19 cellular contexts compared by ENCODE assay signal in the genomic region with DNA sequence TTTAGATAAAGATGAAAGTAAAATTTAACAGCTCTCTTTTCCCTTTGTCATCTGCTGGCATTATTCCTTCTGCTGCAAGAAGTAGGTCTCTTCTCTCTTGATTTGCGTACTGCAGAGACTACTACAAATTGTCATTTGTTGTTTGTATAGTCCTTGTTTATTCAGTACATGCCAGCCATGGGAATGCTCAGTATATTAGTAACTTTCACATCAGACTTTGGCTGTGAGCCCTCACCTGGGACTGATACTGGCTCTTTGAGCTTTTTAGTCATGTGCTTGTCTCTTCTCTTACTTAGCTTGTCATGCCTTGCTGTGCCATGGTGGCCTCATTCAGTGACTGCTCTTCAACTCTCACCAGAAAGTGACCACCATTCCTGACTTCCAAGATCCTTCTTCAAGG.
DNase-seq lines count a peak whose midpoint lies in the region; ATAC-seq and TF ChIP-seq lines count a peak whose summit lies in the region.
"Had no signal": no experiment of that assay in that cellular context is flagged by ENCODE, and none has a peak within 500 bp of the region (broad histone marks: within the 10 kb centered on the region; RNA-seq: fewer than 3 reads in every experiment).

No MANE protein-coding gene starts in this region.

- in situ Hi-C loops in IMR-90 (cut with MboI; ENCODE audit: low sequenced_read_pairs), result no loop called here

- H3K4me3 ChIP-seq in ACC112 (ENCODE audit: low read depth, low read length), result no peak overlapping the region
- H3K4me3 ChIP-seq in IMR-90 (ENCODE audit: insufficient read depth, low read depth, low read length), result no peak overlapping the region
- no peak overlapping the region for H3K4me3 ChIP-seq in dorsolateral prefrontal cortex
- H3K4me3 ChIP-seq in neutrophil (ENCODE audit: low read depth in 1 of 2, low read length in 1 of 2), result peak overlapping the region in 1 of 2 experiments; percentile 27
- H3K4me3 ChIP-seq in Peyer's patch, result no peak overlapping the region
- H3K4me3 ChIP-seq: MG63 had no signal

- peak overlapping the region; percentile 42; the same call in 1 of the 2 replicates for H2BK120ac ChIP-seq in IMR-90 (ENCODE audit: low read depth, low read length)

- intact Hi-C loops in IMR-90 (cut with micrococcal nuclease) (no loop called here), dorsolateral prefrontal cortex (cut with DNase I) (no loop called here)

- H4K8ac ChIP-seq in IMR-90 (ENCODE audit: low read depth in 2 of 2, low read length in 2 of 2), result peak overlapping the region in 1 of 2 experiments; percentile 44; a peak in 1 of 4 replicates

- 0 out of 2 replicates have a peak overlapping the region, but pooled peaks have one; percentile 5 for H3K14ac ChIP-seq in IMR-90 (replicated peaks; ENCODE audit: low read depth, low read length)

- TF ChIP-seq RAD21 in IMR-90 (IDR thresholded peaks at IDR 0.05; ENCODE audit: low read length), result no peak

- H2AFZ ChIP-seq in ACC112 (ENCODE audit: low read length, unreplicated experiment) (no peak overlapping the region), IMR-90 (replicated peaks; ENCODE audit: low read length, poor library complexity) (no peak overlapping the region)

- H3K36me3 ChIP-seq in ACC112 (ENCODE audit: insufficient read depth, low read length), result 0 out of 2 replicates have a peak, but pooled peaks cover 1% of the 10 kb centered on the region
- H3K36me3 ChIP-seq in IMR-90 (ENCODE audit: control insufficient read depth, insufficient read depth, low read length), result no peaks in the 10 kb centered on the region
- no peaks in the 10 kb centered on the region for H3K36me3 ChIP-seq in neutrophil
- no peaks in the 10 kb centered on the region for H3K36me3 ChIP-seq in Peyer's patch
- H3K36me3 ChIP-seq: MG63 had no signal

- dilution Hi-C loops in IMR-90 (cut with HindIII; ENCODE audit: low sequenced_read_pairs, unreplicated experiment), result no loop called here

- H3K79me2 ChIP-seq in ACC112 (ENCODE audit: control insufficient read depth, insufficient read depth, low read length, unreplicated experiment), result no peaks in the 10 kb centered on the region

- H2BK15ac ChIP-seq in IMR-90 (ENCODE audit: low read depth, low read length), result peak overlapping the region; percentile 67; the same call in 1 of the 3 replicates

- no peaks in the 10 kb centered on the region for H3K9me3 ChIP-seq in IMR-90 (ENCODE audit: control insufficient read depth, insufficient read depth, low read length)
- no peaks in the 10 kb centered on the region for H3K9me3 ChIP-seq in neutrophil
- no peaks in the 10 kb centered on the region for H3K9me3 ChIP-seq in Peyer's patch
- H3K9me3 ChIP-seq: MG63, SK-N-SH had no signal

- peak overlapping the region; percentile 61; the same call in 1 of the 2 replicates for H2BK20ac ChIP-seq in IMR-90 (ENCODE audit: low read depth, low read length)

- H3K56ac ChIP-seq in IMR-90 (ENCODE audit: extremely low read depth, insufficient read depth, low read length), result no peak overlapping the region

- peaks cover 56% of the 10 kb centered on the region for H3K4me1 ChIP-seq in ACC112 (ENCODE audit: control insufficient read depth, insufficient read depth, low read length, unreplicated experiment)
- peaks cover 17% of the 10 kb centered on the region for H3K4me1 ChIP-seq in IMR-90 (ENCODE audit: control insufficient read depth, insufficient read depth, low read length)
- H3K4me1 ChIP-seq in neutrophil (ENCODE audit: control insufficient read depth in 1 of 2, insufficient read depth in 1 of 2, low read depth in 1 of 2, low read length in 1 of 2), result peaks cover 58 to 60% of the 10 kb centered on the region in 2 experiments
- peaks cover 0 to 3% (median 0%) of the 10 kb centered on the region in 4 donors for H3K4me1 ChIP-seq in Peyer's patch

- H4K91ac ChIP-seq in IMR-90 (ENCODE audit: insufficient read depth, low read depth, low read length), result peak overlapping the region; percentile 49; the same call in 1 of the 2 replicates

- WGBS in IMR-90 (ENCODE audit: extremely low coverage in 2 of 2, insufficient read length in 1 of 2), 2 experiments, result no CpG with 5 or more reads among the region's 1 CpG

- BruUV-seq in IMR-90 (replicated peaks; lab: Mats Ljungman, UMichigan), result no TSS peak

- ATAC-seq in IMR-90 (ENCODE audit: low read depth), result no peak
- ATAC-seq: activated T-cell treated with anti-CD3 and anti-CD28 coated beads, Interleukin-2, amount 50 U/mL, for 72 hours; esophagus mucosa; stimulated activated memory B cell treated with anti-CD40 and anti-IgM and Interleukin-4, amounts not matched to agents 10 μg/mL and 1 μg/mL and 100 μg/mL, for 72 hours had no signal

- H3K23ac ChIP-seq in IMR-90 (ENCODE audit: low read depth, low read length), result peak overlapping the region; percentile 39; the same call in 1 of the 2 replicates

- H3K9ac ChIP-seq in IMR-90 (ENCODE audit: low read depth, low read length), result no peak overlapping the region
- H3K9ac ChIP-seq: SK-N-SH had no signal

- no peak overlapping the region for H4K5ac ChIP-seq in IMR-90 (ENCODE audit: low read depth, low read length)

- peaks cover 14% of the 10 kb centered on the region for H3K9me1 ChIP-seq in IMR-90 (ENCODE audit: insufficient read depth, low read length)

- TF ChIP-seq CTCF in IMR-90 (conservative IDR thresholded peaks at IDR 0.05; ENCODE audit: low read depth, low read length), result no peak
- no peak for TF ChIP-seq CTCF in dorsolateral prefrontal cortex (IDR thresholded peaks at IDR 0.05 in 54 of 56, conservative IDR thresholded peaks at IDR 0.05 in 2 of 56; ENCODE audit: low read depth in 1 of 56, partially characterized antibody in 56 of 56)
- peak; percentile 3 for TF ChIP-seq CTCF in neutrophil (IDR thresholded peaks at IDR 0.05)
- no peak for TF ChIP-seq CTCF in Peyer's patch (IDR thresholded peaks at IDR 0.05)
- no peak for TF ChIP-seq CTCF in RWPE1 (conservative IDR thresholded peaks at IDR 0.05; ENCODE audit: low read depth)

- H3K79me1 ChIP-seq in IMR-90 (ENCODE audit: low read depth in 1 of 2, low read length in 2 of 2), result peaks cover 5 to 8% of the 10 kb centered on the region in 2 experiments; a peak in 2 of 4 replicates

- CTCF ChIA-PET in IMR-90 (lab: Yijun Ruan, JAX), result no interaction called here
- CTCF ChIA-PET in RWPE1 (lab: Yijun Ruan, JAX), result interaction anchor here (0.8 kb wide), 1 partner anchor 177 kb away, joined by 3 read pairs; no protein-coding TSS in a partner anchor

- no peak for DNase-seq in IMR-90
- DNase-seq in dorsolateral prefrontal cortex, result no peak
- no peak for DNase-seq in activated naive CD4-positive, alpha-beta T cell treated with anti-CD3 and anti-CD28 coated beads, Interleukin-2, amount 50 U/mL, for 16 hours
- DNase-seq in Peyer's patch, result no peak
- DNase-seq in RWPE1 (ENCODE audit: low spot score), result no peak
- DNase-seq in iPS-NIHi7 (ENCODE audit: extremely low spot score), result no peak
- DNase-seq: activated T-cell treated with anti-CD3 and anti-CD28 coated beads, Interleukin-2, amount 50 U/mL, for 72 hours; H9; immature natural killer cell; MG63; NCI-H1694 treated with DMSO at 0.1 percent for 48 hours; NCI-H510A; nephron progenitor cell; SK-N-SH; stimulated activated CD4-positive, alpha-beta T cell treated with anti-CD3 and anti-CD28 coated beads, Interleukin-15, amount 100 ng/mL, for 24 hours had no signal

- H3K4ac ChIP-seq in IMR-90 (ENCODE audit: low read depth, low read length), result peak overlapping the region; percentile 49

- POLR2A ChIA-PET in IMR-90 (lab: Charles Lee; ENCODE audit: unreplicated experiment), result no interaction called here
- POLR2A ChIA-PET in RWPE1 (lab: Yijun Ruan, JAX; ENCODE audit: low non-redundant PET), result no interaction called here

- no peak overlapping the region for H2AK9ac ChIP-seq in IMR-90 (replicated peaks; ENCODE audit: low read depth, low read length, poor library complexity)

- H2BK5ac ChIP-seq in IMR-90 (ENCODE audit: low read depth, low read length, poor library complexity, severe bottlenecking), result no peak overlapping the region

- peak overlapping the region; percentile 31; the same call in 1 of the 2 replicates for H2AK5ac ChIP-seq in IMR-90 (ENCODE audit: low read depth, low read length)

- H3K27ac ChIP-seq in ACC112 (ENCODE audit: low read depth, low read length) (peak overlapping the region; percentile 29; the same call in 1 of the 2 replicates), IMR-90 (ENCODE audit: insufficient read depth, low read length) (no peak overlapping the region), dorsolateral prefrontal cortex (peak overlapping the region in 50 of 59 donors; percentile 0 to 86 (median 50)), neutrophil (peak overlapping the region; percentile 97), Peyer's patch (no peak overlapping the region), RWPE1 (no peak overlapping the region)

- no peak overlapping the region for H3K4me2 ChIP-seq in IMR-90 (ENCODE audit: low read depth, low read length)
- H3K4me2 ChIP-seq: SK-N-SH had no signal

- TF ChIP-seq POLR2A in IMR-90 (IDR thresholded peaks at IDR 0.05; ENCODE audit: low read depth, low read length), result no peak
- TF ChIP-seq POLR2A in Peyer's patch (IDR thresholded peaks at IDR 0.05), result no peak

- H3K18ac ChIP-seq in IMR-90 (ENCODE audit: low read depth, low read length), result peak overlapping the region; percentile 65

- H4K20me1 ChIP-seq in IMR-90 (ENCODE audit: insufficient read depth, low read length), result no peaks in the 10 kb centered on the region

- H3K27me3 ChIP-seq in ACC112 (ENCODE audit: insufficient read depth, low read length) (no peaks in the 10 kb centered on the region), IMR-90 (ENCODE audit: control insufficient read depth, insufficient read depth, low read length) (no peaks in the 10 kb centered on the region), dorsolateral prefrontal cortex (no peaks in the 10 kb centered on the region), neutrophil (no peaks in the 10 kb centered on the region), Peyer's patch (no peaks in the 10 kb centered on the region)
- H3K27me3 ChIP-seq: MG63 had no signal

TF ChIP-seq in IMR-90, 13 proteins besides CTCF, POLR2A, EP300 and RAD21 (continues in another document):
- TF ChIP-seq BHLHE40 (IDR thresholded peaks at IDR 0.05; ENCODE audit: low read depth, low read length) (no peak), RCOR1 (IDR thresholded peaks at IDR 0.05; ENCODE audit: insufficient replicate concordance, low read length) (no peak), FOS (IDR thresholded peaks at IDR 0.05; ENCODE audit: low read depth, low read length) (no peak), MAFK (IDR thresholded peaks at IDR 0.05; ENCODE audit: low read depth, low read length) (no peak), MXI1 (IDR thresholded peaks at IDR 0.05; ENCODE audit: borderline replicate concordance, low read depth, low read length) (no peak), MAZ (IDR thresholded peaks at IDR 0.05; ENCODE audit: borderline replicate concordance, low read depth, low read length) (no peak), CHD1 (IDR thresholded peaks at IDR 0.05; ENCODE audit: low read depth, low read length) (no peak), NFE2L2 (IDR thresholded peaks at IDR 0.05; ENCODE audit: low read depth, low read length) (no peak)

Comparison
In these comparisons a context has a peak if more than half of its experiments do, and no peak if none do; other contexts are left out.
1. H3K27ac ChIP-seq: peak in ACC112 (single experiment), dorsolateral prefrontal cortex (50 of 59) and neutrophil (single experiment); none in IMR-90 (single experiment), Peyer's patch (0 of 4) and RWPE1 (single experiment).